In genomic region chr21:41250519-41250918, GRCh38 we compare ENCODE assay signal across 18 cellular contexts.
DNase-seq lines count a peak whose midpoint lies in the region; FAIRE-seq and TF ChIP-seq lines count a peak whose summit lies in the region.
"Had no signal": no experiment of that assay in that cellular context is flagged by ENCODE, and none has a peak within 500 bp of the region (broad histone marks: within the 10 kb centered on the region; RNA-seq: fewer than 3 reads in every experiment).

No MANE protein-coding gene starts in this region.

- peaks cover 21% of the 10 kb centered on the region for H3K36me3 Mint-ChIP-seq in neural progenitor cell

- peak; percentile 48 for DNase-seq in AG10803 (ENCODE audit: low read depth)
- no peak for DNase-seq in RWPE1 (ENCODE audit: low spot score)
- no peak for DNase-seq in epithelial cell of prostate (ENCODE audit: low read depth, low spot score)
- DNase-seq in neural progenitor cell (ENCODE audit: low spot score) = no peak
- DNase-seq in GM12891 (ENCODE audit: insufficient read length, low spot score) = no peak
- DNase-seq in NCI-H345 (lab: John Stamatoyannopoulos, UW) = no peak
- no peak for DNase-seq in activated CD4-positive, alpha-beta T cell treated with anti-CD3 and anti-CD28 coated beads for 1 hour
- no peak for DNase-seq in NCI-H526 (lab: John Stamatoyannopoulos, UW)
- DNase-seq: activated CD8-positive, alpha-beta T cell treated with anti-CD3 and anti-CD28 coated beads, Interleukin-2, amount 10 ng/mL, durations not matched to agents 7 days and 5 days; effector CD4-positive, alpha-beta T cell; left lung; MM.1S; naive thymus-derived CD4-positive, alpha-beta T cell; SJCRH30; stimulated activated CD4-positive, alpha-beta T cell treated with anti-CD3 and anti-CD28 coated beads, Interleukin-4, amount 100 ng/mL, for 24 hours had no signal

- H4K20me1 ChIP-seq in neural progenitor cell (ENCODE audit: low read depth) = no peaks in the 10 kb centered on the region

- no peak overlapping the region for H3K9ac ChIP-seq in neural progenitor cell

- H3K36me3 ChIP-seq in neural progenitor cell = no peaks in the 10 kb centered on the region
- H3K36me3 ChIP-seq: SJCRH30 had no signal

- FAIRE-seq in GM12891 (lab: Jason Lieb, UNC) = no peak
- FAIRE-seq: D721Med, TTC549 had no signal

- no peaks in the 10 kb centered on the region for H3K79me2 ChIP-seq in neural progenitor cell (ENCODE audit: low read depth)
- H3K79me2 ChIP-seq: hepatocyte had no signal

- no peaks in the 10 kb centered on the region for H3K27me3 Mint-ChIP-seq in neural progenitor cell (ENCODE audit: insufficient read depth, low read depth)

- peak overlapping the region; percentile 27; the same call in 1 of the 2 replicates for H3K27ac ChIP-seq in RWPE1
- peak overlapping the region; percentile 8 for H3K27ac ChIP-seq in epithelial cell of prostate
- no peak overlapping the region for H3K27ac ChIP-seq in neural progenitor cell
- H3K27ac ChIP-seq: hepatocyte, left lung, SJCRH30 had no signal

- TF ChIP-seq CTCF in AG10803 (conservative IDR thresholded peaks at IDR 0.05; ENCODE audit: low read length) = no peak
- no peak for TF ChIP-seq CTCF in RWPE1 (conservative IDR thresholded peaks at IDR 0.05; ENCODE audit: low read depth)
- no peak for TF ChIP-seq CTCF in neural progenitor cell (IDR thresholded peaks at IDR 0.05)

- POLR2A ChIA-PET in RWPE1 (lab: Yijun Ruan, JAX; ENCODE audit: low non-redundant PET) = no interaction called here

- peaks cover 6% of the 10 kb centered on the region for H3K4me1 Mint-ChIP-seq in neural progenitor cell

- peak overlapping the region; percentile 54 for H3K4me3 Mint-ChIP-seq in neural progenitor cell
- H3K4me3 Mint-ChIP-seq: activated CD8-positive, alpha-beta T cell treated with anti-CD3 and anti-CD28 coated beads, Interleukin-2, amount 10 ng/mL, durations not matched to agents 7 days and 5 days; naive thymus-derived CD4-positive, alpha-beta T cell had no signal

- H3K27me3 ChIP-seq in neural progenitor cell = no peaks in the 10 kb centered on the region
- H3K27me3 ChIP-seq: hepatocyte, left lung, SJCRH30 had no signal

- peaks cover 8% of the 10 kb centered on the region for H3K4me1 ChIP-seq in neural progenitor cell
- H3K4me1 ChIP-seq: left lung, SJCRH30 had no signal

- H3F3A ChIP-seq in neural progenitor cell (ENCODE audit: low read depth) = no peaks in the 10 kb centered on the region

- H3K27ac Mint-ChIP-seq in neural progenitor cell = no peak overlapping the region
- H3K27ac Mint-ChIP-seq: activated CD8-positive, alpha-beta T cell treated with anti-CD3 and anti-CD28 coated beads, Interleukin-2, amount 10 ng/mL, durations not matched to agents 7 days and 5 days; naive thymus-derived CD4-positive, alpha-beta T cell had no signal

- H3K4me3 ChIP-seq in AG10803 (ENCODE audit: low read length) (no peak overlapping the region), neural progenitor cell (no peak overlapping the region)
- H3K4me3 ChIP-seq: hepatocyte, left lung, SJCRH30 had no signal

- H3K4me2 ChIP-seq in neural progenitor cell = no peak overlapping the region
- H3K4me2 ChIP-seq: hepatocyte had no signal

- no peak for TF ChIP-seq POLR2A in GM12891 (IDR thresholded peaks at IDR 0.05; ENCODE audit: low read depth, low read length)

- CTCF ChIA-PET in RWPE1 (lab: Yijun Ruan, JAX) = no interaction called here

- no peaks in the 10 kb centered on the region for H3K9me3 ChIP-seq in neural progenitor cell (ENCODE audit: low read depth)
- H3K9me3 ChIP-seq: SJCRH30 had no signal

- H3K9me3 Mint-ChIP-seq in neural progenitor cell = peaks cover 17% of the 10 kb centered on the region

- no peak overlapping the region for H2AFZ ChIP-seq in neural progenitor cell (replicated peaks)
- H2AFZ ChIP-seq: hepatocyte had no signal

TF ChIP-seq in GM12891, 5 proteins besides CTCF, POLR2A, EP300 and RAD21:
- no peak for TF ChIP-seq POLR2AphosphoS5 (IDR thresholded peaks at IDR 0.05; ENCODE audit: low read depth, low read length)
- no peak for TF ChIP-seq TAF1 (IDR thresholded peaks at IDR 0.05; ENCODE audit: low read depth, low read length)
- no peak for TF ChIP-seq POU2F2 (IDR thresholded peaks at IDR 0.05; ENCODE audit: low read depth, low read length)
- TF ChIP-seq PAX5 (IDR thresholded peaks at IDR 0.05; ENCODE audit: insufficient read depth, low read length, severe bottlenecking) = no peak
- TF ChIP-seq SPI1 (IDR thresholded peaks at IDR 0.05; ENCODE audit: low read depth, low read length) = no peak
